In the genomic region with DNA sequence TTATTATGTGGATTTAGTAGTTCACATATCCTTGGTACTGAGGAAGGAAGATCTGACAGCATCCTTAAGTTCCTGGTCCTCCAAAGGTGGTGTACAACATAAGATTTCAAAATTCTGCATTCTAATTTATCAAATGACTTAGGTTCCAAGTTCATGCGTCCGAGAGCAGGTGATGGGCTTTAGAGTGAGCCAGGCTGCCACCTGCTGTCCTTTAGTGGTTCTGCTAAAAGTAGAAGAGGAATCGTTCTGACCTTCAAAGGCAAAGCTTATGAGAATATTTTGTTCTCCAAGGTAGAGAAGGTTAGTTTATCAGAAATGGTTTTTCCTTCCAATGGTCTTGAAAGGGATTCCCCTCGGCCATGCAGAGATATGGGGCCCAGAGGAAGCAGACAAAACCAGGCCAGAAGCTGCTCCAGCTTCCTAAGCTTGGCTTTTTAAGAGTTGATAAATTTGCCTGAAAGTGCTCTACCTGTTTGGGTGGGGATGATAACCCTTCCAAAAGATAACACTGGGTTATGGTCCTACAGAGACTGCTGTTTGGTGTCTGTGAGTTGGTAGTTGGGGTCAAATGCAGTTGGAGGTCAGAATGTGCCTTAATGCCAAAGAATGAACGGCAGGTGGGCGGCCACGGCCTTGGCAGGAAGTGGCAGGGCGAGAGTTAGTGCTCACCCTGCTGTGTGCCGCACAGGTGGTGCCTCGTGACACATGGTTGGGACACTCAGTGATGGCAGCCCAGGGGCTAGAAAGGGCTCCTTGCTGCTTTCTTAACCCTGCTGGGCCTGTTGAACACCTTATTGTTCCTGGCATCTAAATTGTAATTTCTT, we compare ENCODE assay signal across 9 cellular contexts. TPM values are rescaled to one million over a fixed set of nuclear protein-coding genes. Genes with fewer than 3 reads are reported as not detected.
DNase-seq lines count a peak whose midpoint lies in the region; ATAC-seq, FAIRE-seq and TF ChIP-seq lines count a peak whose summit lies in the region.
"Had no signal": no experiment of that assay in that cellular context is flagged by ENCODE, and none has a peak within 500 bp of the region (broad histone marks: within the 10 kb centered on the region; RNA-seq: fewer than 3 reads in every experiment).

No MANE protein-coding gene starts in this region.

- no peaks in the 10 kb centered on the region for H3K9me3 Mint-ChIP-seq in T-cell

- 55% methylated on average over 10 of the region's 10 CpGs for WGBS in hepatocyte (ENCODE audit: low lambda C conversion rate, missing lambda C conversion rate)
- WGBS in spleen, 5 donors: 19 to 29% (median 24%) methylated on average over 10 of the region's 10 CpGs

- H3K79me2 ChIP-seq in hepatocyte: no peaks in the 10 kb centered on the region

- FAIRE-seq in G401.6 (lab: Jason Lieb, UNC): peak; percentile 95
- FAIRE-seq: colon had no signal

- peaks cover 17 to 25% (median 23%) of the 10 kb centered on the region in 3 donors for H3K4me1 Mint-ChIP-seq in T-cell

- POLR2A ChIA-PET in T-cell (lab: Charles Lee): interaction anchor here in 1 of 2 donors (1.0 to 1.1 kb wide), 2 partner anchors 138 to 142 kb away, joined by 3 to 4 read pairs; no protein-coding TSS in a partner anchor

- no peak overlapping the region for H3K4me2 ChIP-seq in hepatocyte

- H3K27me3 ChIP-seq in ascending aorta (no peaks in the 10 kb centered on the region), hepatocyte (no peaks in the 10 kb centered on the region), spleen (replicated peaks in 1 of 7) (no peaks in the 10 kb centered on the region)

- CTCF ChIA-PET in T-cell (lab: Charles Lee): interaction anchor here (0.5 to 5.6 kb wide), 28 partner anchors 9 to 674 kb away, joined by 3 to 167 read pairs (median 4); a partner anchor contains a TSS

- H3K27ac ChIP-seq in ascending aorta (no peak overlapping the region), hepatocyte (no peak overlapping the region), spleen (peak overlapping the region in 3 of 8 donors; percentile 12 to 29 (median 16))

- H3K9me2 ChIP-seq in hepatocyte (replicated peaks; ENCODE audit: insufficient read depth): no peaks in the 10 kb centered on the region

- TF ChIP-seq POLR2A in NB4 (IDR thresholded peaks at IDR 0.05; ENCODE audit: extremely low read depth, insufficient read length) (no peak), spleen (IDR thresholded peaks at IDR 0.05) (no peak), GM18505 (IDR thresholded peaks at IDR 0.05; ENCODE audit: borderline replicate concordance, extremely low read depth, insufficient read depth, insufficient read length) (no peak)

- intact Hi-C loops in ascending aorta (cut with DNase I) (loop anchor here (1.0 kb wide), 1 partner anchor 139 kb away; no protein-coding TSS in a partner anchor), spleen (cut with DNase I; ENCODE audit: low total_unique reads) (loop anchor here (2.0 to 10.0 kb wide), 2 partner anchors 139 to 243 kb away; no protein-coding TSS in a partner anchor)

- H3K4me1 ChIP-seq in ascending aorta (peaks cover under 1 to 6% of the 10 kb centered on the region in 2 donors), hepatocyte (ENCODE audit: insufficient read depth) (peaks cover 4% of the 10 kb centered on the region), spleen (peaks cover 6 to 38% (median 18%) of the 10 kb centered on the region in 6 donors)

- peaks cover under 1% of the 10 kb centered on the region for H3K36me3 Mint-ChIP-seq in T-cell

- H3K4me3 ChIP-seq in NB4 (ENCODE audit: low read depth, low read length) (no peak overlapping the region), ascending aorta (no peak overlapping the region), hepatocyte (no peak overlapping the region), spleen (no peak overlapping the region)

- H2AFZ ChIP-seq in hepatocyte: no peak overlapping the region

- H4K20me1 ChIP-seq in hepatocyte (ENCODE audit: insufficient read depth, poor library complexity, severe bottlenecking): no peaks in the 10 kb centered on the region

- ATAC-seq in T-cell (replicated peaks in 1 of 4) (peak; percentile 43 to 55 (median 52)), GM18505 (IDR thresholded peaks at IDR 0.05; ENCODE audit: unreplicated experiment) (no peak), HG03139 (IDR thresholded peaks at IDR 0.05; ENCODE audit: unreplicated experiment) (no peak)

- H3K27me3 Mint-ChIP-seq in T-cell: no peaks in the 10 kb centered on the region

- TF ChIP-seq CTCF in NB4 (IDR thresholded peaks at IDR 0.05; ENCODE audit: low read depth, low read length) (peak; percentile 72), ascending aorta (IDR thresholded peaks at IDR 0.05) (peak; percentile 82 to 87 (median 87)), hepatocyte (IDR thresholded peaks at IDR 0.05; ENCODE audit: poor library complexity) (peak; percentile 88), spleen (IDR thresholded peaks at IDR 0.05 in 8 of 11, conservative IDR thresholded peaks at IDR 0.05 in 3 of 11) (peak; percentile 59 to 87 (median 78))

- H3K27ac Mint-ChIP-seq in T-cell: peak overlapping the region; percentile 61 to 82

- peak; percentile 81 for DNase-seq in NB4 (ENCODE audit: low read depth)
- DNase-seq in T-cell: peak; percentile 41 to 75 (median 62)
- peak in 1 of 2 donors; percentile 83 for DNase-seq in ascending aorta (ENCODE audit: low spot score in 2 of 2)
- DNase-seq in hepatocyte (ENCODE audit: low spot score): peak; percentile 80
- DNase-seq in spleen: peak; percentile 85

- H3K9me3 ChIP-seq in ascending aorta: no peaks in the 10 kb centered on the region
- H3K9me3 ChIP-seq in hepatocyte (ENCODE audit: low read depth): no peaks in the 10 kb centered on the region
- H3K9me3 ChIP-seq in spleen: no peaks in the 10 kb centered on the region

- peak overlapping the region in 1 of 3 donors; percentile 59 for H3K4me3 Mint-ChIP-seq in T-cell

- H3K36me3 ChIP-seq in ascending aorta: peaks cover under 1 to 3% of the 10 kb centered on the region in 2 donors
- no peaks in the 10 kb centered on the region for H3K36me3 ChIP-seq in hepatocyte (replicated peaks; ENCODE audit: insufficient read depth, low read depth)
- H3K36me3 ChIP-seq in spleen: peaks cover 0 to 21% (median 9%) of the 10 kb centered on the region in 6 donors

RNA-seq across cellular contexts. Expression of a gene that starts 29.0 kb away (rescaled TPM):
- total RNA-seq in T-cell (not detected), ascending aorta (not detected), hepatocyte (not detected in 2 replicates), spleen (under 1 TPM in 1 of 7 donors, not detected in 6; 0.12 TPM)
- polyA plus RNA-seq in hepatocyte (not detected in 2 replicates), spleen (not detected)

Comparison
In these comparisons a context has a peak if more than half of its experiments do, and no peak if none do; other contexts are left out.
1. ATAC-seq: peak in T-cell (4 of 4); none in GM18505 (single experiment) and HG03139 (single experiment).
2. Peak in every context shown above with its lines, with median percentiles within 50 percentile points of each other: CTCF ChIP-seq.